In genomic region chr17:57892146-57892819, GRCh38 we compare ENCODE assay signal across 8 cellular contexts. TPM values are rescaled to one million over a fixed set of nuclear protein-coding genes. Genes with fewer than 3 reads are reported as not detected.
DNase-seq lines count a peak whose midpoint lies in the region; ATAC-seq and TF ChIP-seq lines count a peak whose summit lies in the region.

No MANE protein-coding gene starts in this region.

- ATAC-seq in GM18519 (IDR thresholded peaks at IDR 0.05; ENCODE audit: low FRiP score, unreplicated experiment): no peak

- DNase-seq in H7: peak; percentile 96
- peak; percentile 90 for DNase-seq in NCI-H510A treated with DMSO at 0.1 percent for 48 hours (lab: John Stamatoyannopoulos, UW)
- peak; percentile 70 to 71 for DNase-seq in activated CD4-positive, alpha-beta T cell treated with anti-CD3 and anti-CD28 coated beads, Interleukin-2, amount 50 U/mL, for 24 hours (ENCODE audit: low read depth in 1 of 2, low spot score in 1 of 2)
- peak; percentile 96 for DNase-seq in coronary artery (ENCODE audit: low spot score)
- peak; percentile 83 to 88 for DNase-seq in stimulated activated CD4-positive, alpha-beta T cell treated with anti-CD3 and anti-CD28 coated beads, Interleukin-2, amount 100 ng/mL, for 24 hours

- H3K27me3 ChIP-seq in BLaER1: no peaks in the 10 kb centered on the region
- no peaks in the 10 kb centered on the region for H3K27me3 ChIP-seq in H7 (ENCODE audit: control insufficient read depth, insufficient read depth, low read length)
- no peaks in the 10 kb centered on the region for H3K27me3 ChIP-seq in liver (ENCODE audit: control insufficient read depth in 4 of 4, insufficient read depth in 4 of 4, low read length in 3 of 4)

- H3K9me3 ChIP-seq in BLaER1 (no peaks in the 10 kb centered on the region), liver (ENCODE audit: control insufficient read depth in 4 of 4, low read length in 3 of 4) (no peaks in the 10 kb centered on the region)

- TF ChIP-seq CTCF in coronary artery (IDR thresholded peaks at IDR 0.05) (peak; percentile 79), liver (IDR thresholded peaks at IDR 0.05; ENCODE audit: low read depth, low read length, missing input control) (peak; percentile 96)

- H3K9ac ChIP-seq in BLaER1: no peak overlapping the region; the same call in 1 of the 2 replicates
- H3K9ac ChIP-seq in liver (ENCODE audit: low read depth in 1 of 2, low read length in 2 of 2): no peak overlapping the region

- H3K36me3 ChIP-seq in BLaER1: no peaks in the 10 kb centered on the region
- no peaks in the 10 kb centered on the region for H3K36me3 ChIP-seq in H7 (replicated peaks; ENCODE audit: control insufficient read depth, insufficient read depth, low read length)
- no peaks in the 10 kb centered on the region for H3K36me3 ChIP-seq in liver (ENCODE audit: control insufficient read depth in 4 of 4, insufficient read depth in 3 of 4, low read depth in 1 of 4, low read length in 3 of 4)

- H3K4me2 ChIP-seq in BLaER1: peak overlapping the region; percentile 84

- H4K20me1 ChIP-seq in BLaER1: no peaks in the 10 kb centered on the region

- H3K4me1 ChIP-seq in BLaER1: peaks cover 72% of the 10 kb centered on the region
- peaks cover 2 to 14% (median 8%) of the 10 kb centered on the region in 4 donors for H3K4me1 ChIP-seq in liver (ENCODE audit: control insufficient read depth in 4 of 4, insufficient read depth in 4 of 4, low read length in 3 of 4)

- peak; percentile 92 to 93 for TF ChIP-seq RAD21 in liver (IDR thresholded peaks at IDR 0.05)

- H3K27ac ChIP-seq in BLaER1 (peak overlapping the region; percentile 85; the same call in 1 of the 2 replicates), coronary artery (peak overlapping the region; percentile 91 to 98), liver (ENCODE audit: low read depth in 1 of 2, low read length in 2 of 2) (peak overlapping the region; percentile 61 to 75)

- H3K4me3 ChIP-seq in BLaER1 (no peak overlapping the region), H7 (ENCODE audit: insufficient read depth, low read depth, low read length) (no peak overlapping the region), coronary artery (peak overlapping the region; percentile 34), liver (ENCODE audit: low read depth in 1 of 3, low read length in 3 of 3) (no peak overlapping the region)

- 43% methylated on average over 6 of the region's 6 CpGs for WGBS in liver

TF ChIP-seq in liver, 16 proteins besides CTCF, POLR2A, EP300 and RAD21:
- TF ChIP-seq YY1 (IDR thresholded peaks at IDR 0.05) (no peak), REST (IDR thresholded peaks at IDR 0.05) (no peak), JUND (IDR thresholded peaks at IDR 0.05) (no peak), NR2F2 (IDR thresholded peaks at IDR 0.05) (no peak), ZBTB33 (IDR thresholded peaks at IDR 0.05) (no peak), ATF3 (IDR thresholded peaks at IDR 0.05) (no peak), EGR1 (IDR thresholded peaks at IDR 0.05; ENCODE audit: low read depth in 2 of 2) (no peak), MAX (IDR thresholded peaks at IDR 0.05) (no peak), HNF4G (IDR thresholded peaks at IDR 0.05) (no peak), GABPA (IDR thresholded peaks at IDR 0.05 in 1 of 2, conservative IDR thresholded peaks at IDR 0.05 in 1 of 2) (no peak), SP1 (IDR thresholded peaks at IDR 0.05) (no peak), HNF4A (conservative IDR thresholded peaks at IDR 0.05) (no peak)
TF ChIP-seq in liver: peak in this region for 0.

RNA-seq across cellular contexts. Expression of gene MRPS23, which starts 42.4 kb away (rescaled TPM):
- 56.1 and 65.9 TPM in 2 replicates for total RNA-seq in H7 (2014; rRNA removed; shearing (Covaris generic))
- total RNA-seq in liver: 10 to 100 TPM in 1 of 2 donors, 1 to 10 TPM in 1; 9.8 to 13.7 TPM
- polyA plus RNA-seq in liver: 10 to 100 TPM; 20.1 to 24.3 TPM
